8 cellular contexts compared by ENCODE assay signal in the genomic region with DNA sequence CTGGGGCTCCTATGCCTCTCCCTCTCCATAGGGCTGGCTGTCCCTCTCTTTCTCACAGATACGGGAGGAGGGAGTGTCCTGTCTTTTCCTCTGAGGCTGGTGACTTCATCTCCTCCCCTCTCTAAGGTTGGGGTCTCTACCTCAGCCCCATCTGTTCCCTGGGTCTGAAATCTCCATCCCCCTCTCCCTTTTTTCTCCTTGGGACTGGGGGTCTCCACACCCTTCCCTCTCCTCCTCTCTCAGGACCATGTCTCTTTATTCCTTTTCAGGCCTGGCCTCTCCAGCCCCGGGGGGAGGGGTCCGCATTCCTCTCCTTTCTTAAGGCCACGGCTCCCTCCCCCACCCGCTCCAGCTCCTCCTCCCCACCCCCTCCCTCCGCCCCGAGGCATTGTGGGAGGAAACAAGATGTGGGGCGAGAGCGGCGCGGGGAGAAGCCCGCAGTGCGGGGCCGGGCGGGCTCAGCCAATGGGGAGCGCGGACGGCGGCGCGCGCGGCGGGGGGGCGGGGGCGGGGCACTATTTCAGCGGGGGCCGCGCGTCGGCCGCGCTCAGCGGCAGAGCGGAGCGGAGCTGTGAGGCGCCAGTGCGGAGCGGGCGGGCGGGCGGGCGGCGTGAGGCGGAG. TPM values are rescaled to one million over a fixed set of nuclear protein-coding genes. Genes with fewer than 3 reads are reported as not detected.
DNase-seq lines count a peak whose midpoint lies in the region; ATAC-seq, FAIRE-seq and TF ChIP-seq lines count a peak whose summit lies in the region.

Gene DYNLL2 (plus strand): TSS at position 550 of the 621 bp plus-strand sequence. CDS start 3,672 bp downstream, outside the sequence.

- H3K9me3 ChIP-seq in right atrium auricular region, result no peaks in the 10 kb centered on the region
- no peaks in the 10 kb centered on the region for H3K9me3 ChIP-seq in psoas muscle

- 1 to 2% (median 2%) methylated on average over 7 to 45 of the region's 45 CpGs for WGBS in psoas muscle, 3 donors
- under 1% methylated on average over 45 of the region's 45 CpGs for WGBS in urinary bladder

- intact Hi-C loops in psoas muscle (cut with DNase I), result loop anchor here (5.0 to 10.0 kb wide), 2 partner anchors 76 to 228 kb away; partner anchors contain the start of genes SRSF1 (in 2 of the 2) and MRPS23 (in 1 of the 2)

- no peaks in the 10 kb centered on the region for H3K27me3 ChIP-seq in right atrium auricular region
- H3K27me3 ChIP-seq in psoas muscle (ENCODE audit: insufficient read depth in 3 of 3, low read length in 2 of 3), result peaks cover 0 to 2% (median 0%) of the 10 kb centered on the region in 3 donors

- peak; percentile 90 for DNase-seq in GM12891 (ENCODE audit: insufficient read length, low spot score)
- DNase-seq in NCI-H1694 (lab: John Stamatoyannopoulos, UW), result peak; percentile 78
- DNase-seq in T-helper 2 cell, result peak; percentile 75 to 96 (median 84)
- DNase-seq in right atrium auricular region (ENCODE audit: low spot score), result peak; percentile 90
- DNase-seq in psoas muscle, result peak; percentile 96 to 97

- FAIRE-seq in GM12891 (lab: Jason Lieb, UNC), result peak; percentile 82

- peaks cover 11% of the 10 kb centered on the region for H3K36me3 ChIP-seq in right atrium auricular region
- peaks cover 0 to 23% of the 10 kb centered on the region in 2 donors for H3K36me3 ChIP-seq in psoas muscle (ENCODE audit: insufficient read depth in 1 of 2, low read depth in 1 of 2)
- H3K36me3 ChIP-seq in urinary bladder (ENCODE audit: insufficient read depth), result no peaks in the 10 kb centered on the region

- peak within 1 kb of the TSS; percentile 92 for H3K27ac ChIP-seq in angular gyrus (ENCODE audit: low read depth, low read length)
- peak within 1 kb of the TSS; percentile 97 to 98 for H3K27ac ChIP-seq in right atrium auricular region
- H3K27ac ChIP-seq in psoas muscle, result peak within 1 kb of the TSS; percentile 94
- H3K27ac ChIP-seq in urinary bladder (ENCODE audit: low read depth), result peak within 1 kb of the TSS; percentile 93

- H3K4me1 ChIP-seq in right atrium auricular region, result peaks cover 0 to 36% of the 10 kb centered on the region in 2 donors
- H3K4me1 ChIP-seq in psoas muscle, result peaks cover 28% of the 10 kb centered on the region
- H3K4me1 ChIP-seq in urinary bladder (ENCODE audit: insufficient read depth), result no peaks in the 10 kb centered on the region

- H3K4me3 ChIP-seq in right atrium auricular region, result peak within 1 kb of the TSS; percentile 94 to 100
- H3K4me3 ChIP-seq in psoas muscle, result peak within 1 kb of the TSS; percentile 97
- H3K4me3 ChIP-seq in urinary bladder (ENCODE audit: low read depth, low read length), result peak within 1 kb of the TSS; percentile 92

- ATAC-seq in HG02852 (IDR thresholded peaks at IDR 0.05; ENCODE audit: unreplicated experiment), result peak; percentile 64
- peak; percentile 92 to 94 (median 93) for ATAC-seq in psoas muscle

- TF ChIP-seq CTCF in right atrium auricular region (IDR thresholded peaks at IDR 0.05) (no peak), psoas muscle (IDR thresholded peaks at IDR 0.05) (no peak)

- no peak for TF ChIP-seq POLR2A in GM12891 (IDR thresholded peaks at IDR 0.05; ENCODE audit: low read depth, low read length)

TF ChIP-seq in GM12891, 5 proteins besides CTCF, POLR2A, EP300 and RAD21:
- TF ChIP-seq SPI1 (IDR thresholded peaks at IDR 0.05; ENCODE audit: low read depth, low read length) (no peak), POU2F2 (IDR thresholded peaks at IDR 0.05; ENCODE audit: low read depth, low read length) (no peak), PAX5 (IDR thresholded peaks at IDR 0.05; ENCODE audit: insufficient read depth, low read length, severe bottlenecking) (no peak), TAF1 (IDR thresholded peaks at IDR 0.05; ENCODE audit: low read depth, low read length) (no peak), POLR2AphosphoS5 (IDR thresholded peaks at IDR 0.05; ENCODE audit: low read depth, low read length) (peak; percentile 29; the same call in 1 of the 2 replicates)

RNA-seq across cellular contexts. Expression of gene DYNLL2, which starts in this region (rescaled TPM):
- polyA plus RNA-seq in GM12891 (2012; ENCODE audit: low read depth, missing spikeins), result 20.1 TPM
- total RNA-seq in right atrium auricular region, result 10 to 100 TPM; 27.7 to 27.9 TPM
- total RNA-seq in psoas muscle, result 10 to 100 TPM; 45.5 to 51.1 (median 47.2) TPM
- polyA plus RNA-seq in psoas muscle, result 10 to 100 TPM; 28.9 to 84.3 (median 44.0) TPM
- 16.8 TPM for total RNA-seq in urinary bladder
- polyA plus RNA-seq in urinary bladder, result 38.5 TPM

Comparison
In these comparisons a context has a peak if more than half of its experiments do, and no peak if none do; other contexts are left out.
1. Peak in every context shown above with its lines: DNase-seq, ATAC-seq, H3K4me3 ChIP-seq and H3K27ac ChIP-seq.